ENCODE assay signal across 23 cellular contexts in the genomic region with DNA sequence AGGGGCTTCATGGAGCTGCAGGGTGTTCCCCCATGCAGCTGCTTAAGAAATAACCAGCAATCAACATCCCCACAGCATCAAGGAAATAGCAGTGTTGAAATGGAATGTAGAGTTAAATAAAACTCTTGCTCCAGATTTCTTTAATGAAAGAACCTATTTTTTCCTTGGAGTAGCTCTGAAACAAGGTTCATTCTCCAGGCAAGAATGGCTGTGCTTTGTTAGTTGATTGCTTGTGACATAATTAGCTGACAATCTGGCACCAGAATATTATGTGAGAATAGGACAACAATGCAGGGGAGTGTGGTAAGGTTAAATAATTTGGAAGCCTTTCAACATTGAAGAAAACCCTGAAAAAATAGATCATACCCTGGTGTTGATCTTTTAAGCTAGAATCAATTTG.
"Had no signal": no experiment of that assay in that cellular context is flagged by ENCODE, and none has a peak within 500 bp of the region (broad histone marks: within the 10 kb centered on the region; RNA-seq: fewer than 3 reads in every experiment).

No MANE protein-coding gene starts in this region.

- DNase-seq: activated B cell treated with CpG ODN at 0.5 μM for 24 hours; activated CD4-positive, alpha-beta T cell treated with anti-CD3 and anti-CD28 coated beads, Interleukin-2, amount 50 U/mL, for 1 hour; activated CD8-positive, alpha-beta memory T cell treated with anti-CD3 and anti-CD28 coated beads, Interleukin-2, amount 10 ng/mL, durations not matched to agents 7 days and 5 days; activated CD8-positive, alpha-beta T cell treated with anti-CD3 and anti-CD28 coated beads, Interleukin-2, amount 10 ng/mL, durations not matched to agents 7 days and 5 days; activated naive CD4-positive, alpha-beta T cell; activated T-cell treated with anti-CD3 and anti-CD28 coated beads, Interleukin-2, amount 50 U/mL, for 48 hours; anterior cingulate cortex; body of pancreas; dermis blood vessel endothelial cell; effector CD4-positive, alpha-beta T cell; esophagus squamous epithelium; left ventricle myocardium superior; ovary; sigmoid colon; small intestine; stimulated activated CD4-positive, alpha-beta T cell treated with anti-CD3 and anti-CD28 coated beads, Interleukin-1b, Interleukin-23, amount 100 ng/mL, for 48 hours; stimulated activated CD4-positive, alpha-beta T cell treated with anti-CD3 and anti-CD28 coated beads, Interleukin-4, amount 100 ng/mL, for 4 hours; stimulated activated CD8-positive, alpha-beta memory T cell treated with anti-CD3 and anti-CD28 coated beads, Interleukin-4, amount 100 ng/mL, for 48 hours; stimulated activated naive CD8-positive, alpha-beta T cell treated with anti-CD3 and anti-CD28 coated beads, Interleukin-15, amount 100 ng/mL, for 72 hours; substantia nigra; uterus had no signal

- ATAC-seq: activated CD8-positive, alpha-beta memory T cell treated with anti-CD3 and anti-CD28 coated beads, Interleukin-2, amount 10 ng/mL, durations not matched to agents 7 days and 5 days; activated CD8-positive, alpha-beta T cell treated with anti-CD3 and anti-CD28 coated beads, Interleukin-2, amount 10 ng/mL, durations not matched to agents 7 days and 5 days; activated naive CD4-positive, alpha-beta T cell treated with anti-CD3 and anti-CD28 coated beads, Interleukin-2, amount 50 U/mL, for 72 hours; body of pancreas; left ventricle myocardium superior; stimulated activated memory B cell treated with anti-CD40 and anti-IgM and Interleukin-4, amounts not matched to agents 10 μg/mL and 1 μg/mL and 100 μg/mL, for 72 hours; stimulated activated naive CD8-positive, alpha-beta T cell treated with anti-CD3 and anti-CD28 coated beads, Interleukin-15, amount 100 ng/mL, for 72 hours had no signal
